In the genomic region with DNA sequence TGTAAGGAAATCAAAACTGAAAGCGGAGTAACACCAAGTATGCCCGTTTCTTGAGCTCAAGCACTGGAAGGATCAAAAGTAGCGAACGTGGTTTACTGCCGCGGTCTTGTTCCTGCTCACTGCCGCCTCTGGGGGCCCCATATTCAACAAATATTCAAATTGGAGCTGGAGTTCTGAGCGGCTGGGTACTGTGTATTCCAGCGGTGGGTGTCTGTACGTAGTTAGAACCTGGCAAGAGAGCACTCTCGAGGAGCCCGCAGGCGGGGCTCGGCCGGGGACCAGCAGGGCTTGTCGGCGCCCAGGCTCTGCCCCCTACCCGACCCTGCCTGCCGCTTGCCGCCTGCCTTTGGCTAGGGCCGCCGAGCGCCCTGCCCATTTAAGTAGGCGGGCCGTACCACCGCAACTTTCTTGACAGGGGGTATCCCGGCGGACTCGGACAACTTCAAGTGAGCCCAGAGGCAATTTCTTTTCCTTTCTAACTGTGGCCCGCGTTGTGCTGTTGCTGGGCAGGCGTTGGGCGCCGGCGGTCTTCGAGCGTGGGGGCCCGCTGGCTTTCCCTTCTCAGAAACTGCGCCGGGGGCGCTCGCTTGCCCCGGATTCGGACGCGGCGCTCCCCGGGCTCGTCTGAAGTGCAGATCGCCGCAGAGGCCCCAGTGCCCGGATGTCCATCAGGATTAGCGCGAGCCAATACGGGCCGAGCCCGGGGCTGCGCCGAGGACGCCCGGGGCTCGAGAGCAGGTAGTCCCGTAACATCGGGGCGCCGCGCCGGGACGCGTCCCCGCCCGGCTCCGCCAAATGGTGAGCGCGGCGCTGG, we compare ENCODE assay signal across 8 cellular contexts.
A peak's percentile ranks its signal among the peaks of the same experiment; 100 is the strongest.
DNase-seq lines count a peak whose midpoint lies in the region; ATAC-seq and TF ChIP-seq lines count a peak whose summit lies in the region.

No MANE protein-coding gene starts in this region.

- no peaks in the 10 kb centered on the region for H3K36me3 ChIP-seq in liver (ENCODE audit: control insufficient read depth in 4 of 4, insufficient read depth in 3 of 4, low read depth in 1 of 4, low read length in 3 of 4)

- H3K9me3 ChIP-seq in liver (ENCODE audit: control insufficient read depth in 4 of 4, low read length in 3 of 4): no peaks in the 10 kb centered on the region

- peaks cover 26% of the 10 kb centered on the region for H3K36me3 Mint-ChIP-seq in dendritic cell treated with granulocyte-macrophage colony-stimulating factor and Interleukin-4, amounts not matched to agents 40 ng/mL and 50 ng/mL, for 4 days (ENCODE audit: low read depth)

- H3K4me3 Mint-ChIP-seq in dendritic cell treated with granulocyte-macrophage colony-stimulating factor and Interleukin-4, amounts not matched to agents 40 ng/mL and 50 ng/mL, for 4 days: peak overlapping the region; percentile 94

- under 1% methylated on average over 76 of the region's 76 CpGs for WGBS in liver

- H3K4me3 ChIP-seq in liver (ENCODE audit: low read depth in 1 of 3, low read length in 3 of 3): peak overlapping the region; percentile 82 to 89 (median 87)

- DNase-seq in CD1c-positive myeloid dendritic cell (ENCODE audit: extremely low spot score): peak; percentile 90
- DNase-seq in NCI-H526 treated with DMSO at 0.1 percent for 48 hours (lab: John Stamatoyannopoulos, UW): peak; percentile 97
- DNase-seq in activated CD4-positive, alpha-beta T cell treated with anti-CD3 and anti-CD28 coated beads, Interleukin-2, amount 50 U/mL, for 1 hour: peak; percentile 90
- DNase-seq in stimulated activated CD4-positive, alpha-beta T cell treated with anti-CD3 and anti-CD28 coated beads, Interleukin-4, amount 100 ng/mL, for 1 hour: peak; percentile 81

- intact Hi-C loops in dendritic cell treated with granulocyte-macrophage colony-stimulating factor and Interleukin-4, amounts not matched to agents 40 ng/mL and 50 ng/mL, for 4 days (cut with micrococcal nuclease): loop anchor here (1.0 to 5.0 kb wide), 2 partner anchors 46 to 71 kb away; partner anchors contain the start of gene AFF1

- peak overlapping the region; percentile 87 to 92 for H3K9ac ChIP-seq in liver (ENCODE audit: low read depth in 1 of 2, low read length in 2 of 2)

- H3K4me1 Mint-ChIP-seq in dendritic cell treated with granulocyte-macrophage colony-stimulating factor and Interleukin-4, amounts not matched to agents 40 ng/mL and 50 ng/mL, for 4 days (ENCODE audit: low read depth): peaks cover 52% of the 10 kb centered on the region

- ATAC-seq in GM19351 (IDR thresholded peaks at IDR 0.05; ENCODE audit: unreplicated experiment): peak; percentile 63
- peak; percentile 61 for ATAC-seq in HG03520 (IDR thresholded peaks at IDR 0.05; ENCODE audit: unreplicated experiment)

- peak; percentile 45 to 62 for TF ChIP-seq RAD21 in liver (IDR thresholded peaks at IDR 0.05)

- peaks cover 5 to 50% (median 34%) of the 10 kb centered on the region in 4 donors for H3K4me1 ChIP-seq in liver (ENCODE audit: control insufficient read depth in 4 of 4, insufficient read depth in 4 of 4, low read length in 3 of 4)

- H3K27ac ChIP-seq in liver (ENCODE audit: low read depth in 1 of 2, low read length in 2 of 2): peak overlapping the region; percentile 95 to 98

- H3K27me3 ChIP-seq in liver (ENCODE audit: control insufficient read depth in 4 of 4, insufficient read depth in 4 of 4, low read length in 3 of 4): no peaks in the 10 kb centered on the region

- peak; percentile 17 for TF ChIP-seq CTCF in liver (IDR thresholded peaks at IDR 0.05; ENCODE audit: low read depth, low read length, missing input control)

- no peaks in the 10 kb centered on the region for H3K9me3 Mint-ChIP-seq in dendritic cell treated with granulocyte-macrophage colony-stimulating factor and Interleukin-4, amounts not matched to agents 40 ng/mL and 50 ng/mL, for 4 days

- peak overlapping the region; percentile 99 for H3K27ac Mint-ChIP-seq in dendritic cell treated with granulocyte-macrophage colony-stimulating factor and Interleukin-4, amounts not matched to agents 40 ng/mL and 50 ng/mL, for 4 days

- no peaks in the 10 kb centered on the region for H3K27me3 Mint-ChIP-seq in dendritic cell treated with granulocyte-macrophage colony-stimulating factor and Interleukin-4, amounts not matched to agents 40 ng/mL and 50 ng/mL, for 4 days

TF ChIP-seq in liver, 16 proteins besides CTCF, POLR2A, EP300 and RAD21:
- TF ChIP-seq, protein P1, sequence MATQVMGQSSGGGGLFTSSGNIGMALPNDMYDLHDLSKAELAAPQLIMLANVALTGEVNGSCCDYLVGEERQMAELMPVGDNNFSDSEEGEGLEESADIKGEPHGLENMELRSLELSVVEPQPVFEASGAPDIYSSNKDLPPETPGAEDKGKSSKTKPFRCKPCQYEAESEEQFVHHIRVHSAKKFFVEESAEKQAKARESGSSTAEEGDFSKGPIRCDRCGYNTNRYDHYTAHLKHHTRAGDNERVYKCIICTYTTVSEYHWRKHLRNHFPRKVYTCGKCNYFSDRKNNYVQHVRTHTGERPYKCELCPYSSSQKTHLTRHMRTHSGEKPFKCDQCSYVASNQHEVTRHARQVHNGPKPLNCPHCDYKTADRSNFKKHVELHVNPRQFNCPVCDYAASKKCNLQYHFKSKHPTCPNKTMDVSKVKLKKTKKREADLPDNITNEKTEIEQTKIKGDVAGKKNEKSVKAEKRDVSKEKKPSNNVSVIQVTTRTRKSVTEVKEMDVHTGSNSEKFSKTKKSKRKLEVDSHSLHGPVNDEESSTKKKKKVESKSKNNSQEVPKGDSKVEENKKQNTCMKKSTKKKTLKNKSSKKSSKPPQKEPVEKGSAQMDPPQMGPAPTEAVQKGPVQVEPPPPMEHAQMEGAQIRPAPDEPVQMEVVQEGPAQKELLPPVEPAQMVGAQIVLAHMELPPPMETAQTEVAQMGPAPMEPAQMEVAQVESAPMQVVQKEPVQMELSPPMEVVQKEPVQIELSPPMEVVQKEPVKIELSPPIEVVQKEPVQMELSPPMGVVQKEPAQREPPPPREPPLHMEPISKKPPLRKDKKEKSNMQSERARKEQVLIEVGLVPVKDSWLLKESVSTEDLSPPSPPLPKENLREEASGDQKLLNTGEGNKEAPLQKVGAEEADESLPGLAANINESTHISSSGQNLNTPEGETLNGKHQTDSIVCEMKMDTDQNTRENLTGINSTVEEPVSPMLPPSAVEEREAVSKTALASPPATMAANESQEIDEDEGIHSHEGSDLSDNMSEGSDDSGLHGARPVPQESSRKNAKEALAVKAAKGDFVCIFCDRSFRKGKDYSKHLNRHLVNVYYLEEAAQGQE (IDR thresholded peaks at IDR 0.05): peak; percentile 94
- TF ChIP-seq HNF4G (IDR thresholded peaks at IDR 0.05) (no peak), FOXA2 (IDR thresholded peaks at IDR 0.05) (no peak), EGR1 (IDR thresholded peaks at IDR 0.05; ENCODE audit: low read depth in 2 of 2) (peak in 1 of 2 donors; percentile 59), YY1 (IDR thresholded peaks at IDR 0.05) (peak; percentile 67), JUND (IDR thresholded peaks at IDR 0.05) (peak; percentile 17 to 53), ZBTB33 (IDR thresholded peaks at IDR 0.05) (no peak), HNF4A (conservative IDR thresholded peaks at IDR 0.05) (peak; percentile 14 to 23), RXRA (IDR thresholded peaks at IDR 0.05) (peak in 1 of 2 donors; percentile 52), SP1 (IDR thresholded peaks at IDR 0.05) (peak; percentile 72), GABPA (IDR thresholded peaks at IDR 0.05 in 1 of 2, conservative IDR thresholded peaks at IDR 0.05 in 1 of 2) (no peak), TAF1 (conservative IDR thresholded peaks at IDR 0.05) (peak; percentile 99), ATF3 (IDR thresholded peaks at IDR 0.05) (no peak), FOXA1 (IDR thresholded peaks at IDR 0.05) (peak; percentile 36), NR2F2 (IDR thresholded peaks at IDR 0.05) (no peak)
- TF ChIP-seq, protein P2, sequence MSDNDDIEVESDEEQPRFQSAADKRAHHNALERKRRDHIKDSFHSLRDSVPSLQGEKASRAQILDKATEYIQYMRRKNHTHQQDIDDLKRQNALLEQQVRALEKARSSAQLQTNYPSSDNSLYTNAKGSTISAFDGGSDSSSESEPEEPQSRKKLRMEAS (IDR thresholded peaks at IDR 0.05): peak; percentile 22

Comparison
In these comparisons a context has a peak if more than half of its experiments do, and no peak if none do; other contexts are left out.
1. Peak in every context shown above with its lines: DNase-seq, ATAC-seq, H3K4me3 ChIP-seq and H3K27ac ChIP-seq.